14 cellular contexts compared by ENCODE assay signal in genomic region chr9:131591845-131592208, GRCh38. TPM values are rescaled to one million over a fixed set of nuclear protein-coding genes. Genes with fewer than 3 reads are reported as not detected.
DNase-seq lines count a peak whose midpoint lies in the region; ATAC-seq and TF ChIP-seq lines count a peak whose summit lies in the region.
"Had no signal": no experiment of that assay in that cellular context is flagged by ENCODE, and none has a peak within 500 bp of the region (broad histone marks: within the 10 kb centered on the region; RNA-seq: fewer than 3 reads in every experiment).

No MANE protein-coding gene starts in this region.

- no peak overlapping the region for H3K9ac ChIP-seq in endodermal cell (ENCODE audit: extremely low read depth, low read length, poor library complexity, severe bottlenecking)

- TF ChIP-seq CTCF in WERI-Rb-1 (IDR thresholded peaks at IDR 0.05; ENCODE audit: low read depth, low read length) (no peak), endodermal cell (conservative IDR thresholded peaks at IDR 0.05) (no peak)

- ATAC-seq in stimulated activated effector memory CD8-positive, alpha-beta T cell treated with anti-CD3 and anti-CD28 coated beads, Interleukin-12 subunit alpha, Interleukin-12 subunit beta, amount 100 ng/mL, for 72 hours = no peak
- no peak for ATAC-seq in GM19035 (IDR thresholded peaks at IDR 0.05; ENCODE audit: unreplicated experiment)

- no peaks in the 10 kb centered on the region for H3K9me3 ChIP-seq in WERI-Rb-1 (ENCODE audit: severe bottlenecking)
- no peaks in the 10 kb centered on the region for H3K9me3 ChIP-seq in endodermal cell (ENCODE audit: control insufficient read depth, low read length)
- H3K9me3 ChIP-seq: ascending aorta, esophagus muscularis mucosa had no signal

- no peak for DNase-seq in activated naive CD4-positive, alpha-beta T cell treated with anti-CD3 and anti-CD28 coated beads, Interleukin-2, amount 50 U/mL, for 16 hours
- DNase-seq in WERI-Rb-1 (no peak), endodermal cell (peak; percentile 36), HK-2 (ENCODE audit: unreplicated experiment) (no peak)
- no peak for DNase-seq in stimulated activated effector memory CD8-positive, alpha-beta T cell treated with anti-CD3 and anti-CD28 coated beads, Interleukin-12 subunit alpha, Interleukin-12 subunit beta, amount 100 ng/mL, for 72 hours (ENCODE audit: low spot score in 2 of 2)
- DNase-seq in stimulated activated CD4-positive, alpha-beta T cell treated with anti-CD3 and anti-CD28 coated beads, Interleukin-15, amount 100 ng/mL, for 24 hours = no peak
- DNase-seq: cortex of kidney had no signal

- no peaks in the 10 kb centered on the region for H3K4me1 ChIP-seq in endodermal cell (ENCODE audit: control insufficient read depth, insufficient read depth, low read length)
- H3K4me1 ChIP-seq: ascending aorta had no signal

- no peaks in the 10 kb centered on the region for H3K36me3 Mint-ChIP-seq in activated naive CD4-positive, alpha-beta T cell treated with anti-CD3 and anti-CD28 coated beads, Interleukin-2, amount 50 U/mL, for 24 hours
- H3K36me3 Mint-ChIP-seq in endodermal cell (ENCODE audit: low read depth) = peaks cover 56% of the 10 kb centered on the region
- peaks cover 100% of the 10 kb centered on the region for H3K36me3 Mint-ChIP-seq in stimulated activated effector memory CD8-positive, alpha-beta T cell treated with anti-CD3 and anti-CD28 coated beads, Interleukin-12 subunit alpha, Interleukin-12 subunit beta, amount 100 ng/mL, for 72 hours

- H3K9me3 Mint-ChIP-seq in activated naive CD4-positive, alpha-beta T cell treated with anti-CD3 and anti-CD28 coated beads, Interleukin-2, amount 50 U/mL, for 24 hours = no peaks in the 10 kb centered on the region
- no peaks in the 10 kb centered on the region for H3K9me3 Mint-ChIP-seq in endodermal cell
- no peaks in the 10 kb centered on the region for H3K9me3 Mint-ChIP-seq in stimulated activated effector memory CD8-positive, alpha-beta T cell treated with anti-CD3 and anti-CD28 coated beads, Interleukin-12 subunit alpha, Interleukin-12 subunit beta, amount 100 ng/mL, for 72 hours
- H3K9me3 Mint-ChIP-seq: activated T-cell treated with anti-CD3 and anti-CD28 coated beads, Interleukin-2, amount 50 U/mL, for 72 hours; type B pancreatic cell had no signal

- H3K4me3 ChIP-seq in WERI-Rb-1 (ENCODE audit: low read depth, low read length) (no peak overlapping the region), endodermal cell (ENCODE audit: low read length) (no peak overlapping the region)
- H3K4me3 ChIP-seq: ascending aorta, esophagus muscularis mucosa, skin epidermis had no signal

- peak overlapping the region; percentile 0 for H3K27ac ChIP-seq in WERI-Rb-1
- no peak overlapping the region for H3K27ac ChIP-seq in endodermal cell (ENCODE audit: low read depth, low read length)
- H3K27ac ChIP-seq: ascending aorta, esophagus muscularis mucosa had no signal

- 86 to 90% methylated on average over 2 to 6 of the region's 6 CpGs for WGBS in endodermal cell (ENCODE audit: insufficient coverage in 1 of 2, insufficient read length in 1 of 2), 2 experiments

- H3K4me3 Mint-ChIP-seq in activated naive CD4-positive, alpha-beta T cell treated with anti-CD3 and anti-CD28 coated beads, Interleukin-2, amount 50 U/mL, for 24 hours = no peak overlapping the region
- no peak overlapping the region for H3K4me3 Mint-ChIP-seq in endodermal cell
- no peak overlapping the region for H3K4me3 Mint-ChIP-seq in stimulated activated effector memory CD8-positive, alpha-beta T cell treated with anti-CD3 and anti-CD28 coated beads, Interleukin-12 subunit alpha, Interleukin-12 subunit beta, amount 100 ng/mL, for 72 hours
- H3K4me3 Mint-ChIP-seq: activated T-cell treated with anti-CD3 and anti-CD28 coated beads, Interleukin-2, amount 50 U/mL, for 72 hours; type B pancreatic cell had no signal

- peak overlapping the region; percentile 65 for H3K27ac Mint-ChIP-seq in activated naive CD4-positive, alpha-beta T cell treated with anti-CD3 and anti-CD28 coated beads, Interleukin-2, amount 50 U/mL, for 24 hours
- peak overlapping the region; percentile 61 for H3K27ac Mint-ChIP-seq in endodermal cell
- peak overlapping the region; percentile 88 for H3K27ac Mint-ChIP-seq in stimulated activated effector memory CD8-positive, alpha-beta T cell treated with anti-CD3 and anti-CD28 coated beads, Interleukin-12 subunit alpha, Interleukin-12 subunit beta, amount 100 ng/mL, for 72 hours
- H3K27ac Mint-ChIP-seq: activated T-cell treated with anti-CD3 and anti-CD28 coated beads, Interleukin-2, amount 50 U/mL, for 72 hours; type B pancreatic cell had no signal

- no peaks in the 10 kb centered on the region for H3K27me3 Mint-ChIP-seq in activated naive CD4-positive, alpha-beta T cell treated with anti-CD3 and anti-CD28 coated beads, Interleukin-2, amount 50 U/mL, for 24 hours
- H3K27me3 Mint-ChIP-seq in endodermal cell (ENCODE audit: insufficient read depth) = no peaks in the 10 kb centered on the region
- H3K27me3 Mint-ChIP-seq: type B pancreatic cell had no signal

- H3K27me3 ChIP-seq in WERI-Rb-1 (ENCODE audit: insufficient read depth, low read depth, severe bottlenecking) = no peaks in the 10 kb centered on the region
- H3K27me3 ChIP-seq in endodermal cell (ENCODE audit: control insufficient read depth, insufficient read depth, low read length, poor library complexity, severe bottlenecking) = no peaks in the 10 kb centered on the region
- H3K27me3 ChIP-seq: ascending aorta, esophagus muscularis mucosa had no signal

- peaks cover 22% of the 10 kb centered on the region for H3K4me1 Mint-ChIP-seq in activated naive CD4-positive, alpha-beta T cell treated with anti-CD3 and anti-CD28 coated beads, Interleukin-2, amount 50 U/mL, for 24 hours
- H3K4me1 Mint-ChIP-seq in endodermal cell = no peaks in the 10 kb centered on the region
- peaks cover 31% of the 10 kb centered on the region for H3K4me1 Mint-ChIP-seq in stimulated activated effector memory CD8-positive, alpha-beta T cell treated with anti-CD3 and anti-CD28 coated beads, Interleukin-12 subunit alpha, Interleukin-12 subunit beta, amount 100 ng/mL, for 72 hours

- peaks cover 34% of the 10 kb centered on the region for H3K36me3 ChIP-seq in WERI-Rb-1
- peaks cover 25% of the 10 kb centered on the region for H3K36me3 ChIP-seq in endodermal cell (ENCODE audit: control insufficient read depth, insufficient read depth, low read length)

RNA-seq across cellular contexts. Expression of gene PRRT1B, which starts 46.5 kb away (rescaled TPM):
- 10 to 100 TPM; 42.9 to 71.4 TPM for total RNA-seq in endodermal cell
- polyA plus RNA-seq in endodermal cell (2013, experiment 1 of 2) = 0.93 TPM
- 1.1 TPM for polyA plus RNA-seq in endodermal cell (2013, experiment 2 of 2)
- total RNA-seq: activated T-cell treated with anti-CD3 and anti-CD28 coated beads, Interleukin-2, amount 50 U/mL, for 72 hours; ascending aorta had no signal
